In the genomic region with DNA sequence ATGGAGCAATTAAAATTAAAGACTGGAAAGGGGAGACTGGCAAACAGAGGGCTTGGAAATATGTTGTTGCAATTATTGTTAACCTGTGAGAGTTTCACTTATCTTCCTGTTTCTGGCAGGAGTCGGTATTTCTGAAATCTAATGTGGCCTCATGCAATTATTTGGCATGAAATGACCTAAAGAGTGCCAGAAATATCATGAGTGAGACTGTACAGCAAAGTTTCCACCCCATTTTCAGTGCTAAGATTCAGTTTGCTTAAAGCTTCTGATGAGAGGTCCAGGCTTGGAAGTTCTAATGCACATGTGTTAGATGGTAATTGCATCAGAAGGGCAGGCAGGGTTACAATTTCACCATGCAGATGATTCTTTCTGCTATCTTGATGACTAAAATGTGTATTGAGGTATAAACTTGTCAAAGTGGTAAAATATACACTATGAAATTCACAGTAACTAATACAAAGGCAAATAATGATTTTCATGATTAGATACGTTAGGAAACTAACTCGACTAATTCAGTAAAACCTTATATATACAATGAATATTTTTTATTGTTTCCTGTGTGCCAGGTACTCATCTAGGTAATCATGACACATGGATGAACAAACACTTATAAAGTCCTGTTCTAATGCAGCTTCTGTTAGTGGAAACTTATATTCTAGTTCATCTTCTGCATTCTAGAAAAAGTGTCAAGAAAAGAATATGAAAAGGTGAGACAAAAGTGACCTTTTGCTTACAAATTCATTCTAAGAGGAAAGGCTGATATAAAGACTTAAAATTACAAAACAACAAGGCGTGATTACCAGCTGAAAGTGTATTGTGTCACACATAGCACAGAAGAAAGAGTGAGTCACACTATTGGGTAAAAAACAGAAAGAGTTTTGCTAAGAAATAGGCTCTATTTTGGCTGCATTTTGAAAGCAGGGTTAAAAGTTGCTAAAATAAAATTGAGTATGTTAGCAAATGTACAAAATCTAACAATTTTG, we compare ENCODE assay signal across 12 cellular contexts.
DNase-seq lines count a peak whose midpoint lies in the region; ATAC-seq, FAIRE-seq and TF ChIP-seq lines count a peak whose summit lies in the region.
"Had no signal": no experiment of that assay in that cellular context is flagged by ENCODE, and none has a peak within 500 bp of the region (broad histone marks: within the 10 kb centered on the region; RNA-seq: fewer than 3 reads in every experiment).

No MANE protein-coding gene starts in this region.

- H3K9me3 ChIP-seq in left lung = no peaks in the 10 kb centered on the region

- peak overlapping the region; percentile 67 to 78 for H3K27ac ChIP-seq in left lung
- H3K27ac ChIP-seq: parathyroid adenoma had no signal

- H3K27me3 ChIP-seq in left lung = no peaks in the 10 kb centered on the region

- no peak for TF ChIP-seq CTCF in astrocyte of the cerebellum (IDR thresholded peaks at IDR 0.05; ENCODE audit: low read depth, low read length, missing control alignments)
- no peak for TF ChIP-seq CTCF in left lung (IDR thresholded peaks at IDR 0.05)

- peak; percentile 82 for ATAC-seq in left lung
- ATAC-seq: activated CD8-positive, alpha-beta T cell treated with anti-CD3 and anti-CD28 coated beads, Interleukin-2, amount 10 ng/mL, durations not matched to agents 7 days and 5 days had no signal

- H3K4me3 ChIP-seq in astrocyte of the cerebellum (ENCODE audit: low read depth, low read length) (no peak overlapping the region), left lung (no peak overlapping the region)

- peaks cover 0 to 23% of the 10 kb centered on the region in 2 donors for H3K4me1 ChIP-seq in left lung
- H3K4me1 ChIP-seq: parathyroid adenoma had no signal

- TF ChIP-seq POLR2A in GM12892 (IDR thresholded peaks at IDR 0.05; ENCODE audit: low read depth, low read length) = no peak

- H3K36me3 ChIP-seq in left lung = no peaks in the 10 kb centered on the region

- no peak for FAIRE-seq in GM12892 (lab: Jason Lieb, UNC)

- peak; percentile 70 for DNase-seq in CD1c-positive myeloid dendritic cell (ENCODE audit: extremely low spot score)
- peak; percentile 6 for DNase-seq in M059J (ENCODE audit: low read depth)
- DNase-seq in astrocyte of the cerebellum (ENCODE audit: low read depth) = peak; percentile 9
- DNase-seq in left lung = no peak
- DNase-seq in NCI-H345 (lab: John Stamatoyannopoulos, UW) = no peak
- DNase-seq in stimulated activated CD8-positive, alpha-beta memory T cell treated with anti-CD3 and anti-CD28 coated beads, Interleukin-4, amount 100 ng/mL, for 48 hours = no peak
- no peak for DNase-seq in GM12892 (ENCODE audit: insufficient read length)
- no peak for DNase-seq in activated effector memory CD4-positive, alpha-beta T cell treated with Interleukin-2 at 50 U/mL for 16 hours
- DNase-seq: activated CD8-positive, alpha-beta T cell treated with anti-CD3 and anti-CD28 coated beads, Interleukin-2, amount 10 ng/mL, durations not matched to agents 7 days and 5 days; DMS79 treated with DMSO at 0.1 percent for 48 hours; SHP77 treated with DMSO at 0.1 percent for 48 hours had no signal

- intact Hi-C loops in left lung (cut with DNase I) = no loop called here

- in situ Hi-C loops in astrocyte of the cerebellum (cut with HindIII; ENCODE audit: low sequenced_read_pairs) = loop anchor here (5.0 kb wide), 1 partner anchor 33 kb away; no protein-coding TSS in a partner anchor

Comparison
In these comparisons a context has a peak if more than half of its experiments do, and no peak if none do; other contexts are left out.
1. DNase-seq: peak in CD1c-positive myeloid dendritic cell (single experiment), M059J (single experiment) and astrocyte of the cerebellum (single experiment); none in left lung (0 of 2), NCI-H345 (single experiment), stimulated activated CD8-positive, alpha-beta memory T cell treated with anti-CD3 and anti-CD28 coated beads, Interleukin-4, amount 100 ng/mL, for 48 hours (single experiment), GM12892 (single experiment) and activated effector memory CD4-positive, alpha-beta T cell treated with Interleukin-2 at 50 U/mL for 16 hours (single experiment).